ENCODE assay signal across 9 cellular contexts in genomic region chr5:101176605-101177004, GRCh38.
"Had no signal": no experiment of that assay in that cellular context is flagged by ENCODE, and none has a peak within 500 bp of the region (broad histone marks: within the 10 kb centered on the region; RNA-seq: fewer than 3 reads in every experiment).

No MANE protein-coding gene starts in this region.

- ATAC-seq: HCT116, HepG2 had no signal

- H3K9ac ChIP-seq: GM23248 had no signal

- H3K36me3 Mint-ChIP-seq: IgD-negative memory B cell had no signal

- H3K27ac Mint-ChIP-seq: IgD-negative memory B cell had no signal

- H3K27ac ChIP-seq: GM23248, HL-60 had no signal

- H3K4me1 Mint-ChIP-seq: IgD-negative memory B cell had no signal

- H3K4me3 Mint-ChIP-seq: IgD-negative memory B cell had no signal

- H3K4me1 ChIP-seq: HAP-1 had no signal

- H2AFZ ChIP-seq: GM23248 had no signal

- H3K36me3 ChIP-seq: HAP-1 had no signal

- FAIRE-seq: HepG2 had no signal

- H3K9me3 ChIP-seq: HAP-1 had no signal

- H3K4me3 ChIP-seq: GM23248, HAP-1 had no signal

- H3K27me3 Mint-ChIP-seq: IgD-negative memory B cell had no signal

- DNase-seq: GM23248, GOT3, H7, KG1 had no signal
